Comparison of ENCODE assay signal across 20 cellular contexts in the genomic region with DNA sequence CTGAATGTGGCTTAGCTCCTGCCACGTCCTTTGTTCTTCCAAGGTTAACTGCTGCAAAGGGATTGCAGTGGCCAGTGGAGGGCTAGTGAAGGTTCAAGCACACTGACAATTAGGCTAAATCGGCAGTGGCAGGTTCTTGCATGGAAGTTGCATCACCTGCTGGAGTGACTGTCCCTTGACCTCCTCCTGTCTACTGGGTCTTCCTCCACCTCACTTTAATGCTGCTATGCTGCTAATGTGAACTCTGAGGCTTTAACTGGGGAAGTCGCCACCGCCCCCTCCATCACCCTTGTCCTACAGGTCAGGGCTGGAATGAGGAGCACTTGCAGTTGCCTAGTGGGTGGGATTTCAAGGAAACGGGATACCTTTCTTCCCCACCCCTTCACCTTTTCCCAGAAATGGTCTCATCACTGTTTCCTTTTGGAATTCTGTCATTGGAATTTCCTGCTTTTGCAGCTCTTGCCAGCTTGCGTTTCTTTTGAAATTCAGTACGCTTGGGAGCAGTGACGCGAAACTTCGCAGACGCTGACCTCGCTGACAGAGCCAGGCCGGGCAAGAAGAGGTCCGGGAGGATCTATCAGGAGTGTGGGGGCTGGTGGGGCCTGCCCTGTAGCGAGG.
DNase-seq lines count a peak whose midpoint lies in the region; ATAC-seq and TF ChIP-seq lines count a peak whose summit lies in the region.
"Had no signal": no experiment of that assay in that cellular context is flagged by ENCODE, and none has a peak within 500 bp of the region (broad histone marks: within the 10 kb centered on the region; RNA-seq: fewer than 3 reads in every experiment).

No MANE protein-coding gene starts in this region.

- H4K20me1 ChIP-seq in fibroblast of lung (ENCODE audit: control insufficient read depth, extremely low read depth, insufficient read depth, low read length), result no peaks in the 10 kb centered on the region
- H4K20me1 ChIP-seq in OCI-LY7 (ENCODE audit: insufficient read depth, low read length), result no peaks in the 10 kb centered on the region

- CTCF ChIA-PET in OCI-LY7 (lab: Charles Lee; ENCODE audit: unreplicated experiment), result no interaction called here

- BruUV-seq in OCI-LY7 (replicated peaks; lab: Mats Ljungman, UMichigan), result no TSS peak

- peak; percentile 32 for DNase-seq in left ventricle myocardium superior
- DNase-seq in right atrium auricular region (ENCODE audit: low spot score), result no peak
- peak; percentile 54 to 82 for DNase-seq in fibroblast of lung (ENCODE audit: low read depth in 2 of 2)
- DNase-seq in mesendoderm, result peak; percentile 84
- no peak for DNase-seq in OCI-LY7 (ENCODE audit: low spot score)
- no peak for DNase-seq in NCI-H510A treated with DMSO at 0.1 percent for 48 hours (lab: John Stamatoyannopoulos, UW)
- no peak for DNase-seq in activated T-helper 1 cell treated with anti-CD3 and anti-CD28 coated beads, Interleukin-12 subunit alpha, Interleukin-12 subunit beta, Interleukin-2, Interleukin-4 antibody, amounts not matched to agents 30 ng/mL and 10 ng/mL and 1 ng/mL, durations not matched to agents 14 hours and 24 hours and 36 hours (ENCODE audit: low spot score)
- DNase-seq: activated CD4-positive, alpha-beta memory T cell treated with anti-CD3 and anti-CD28 coated beads for 36 hours; activated T-cell treated with anti-CD3 and anti-CD28 coated beads, Interleukin-2, amount 50 U/mL, for 72 hours; CD4-positive, CD25-positive, alpha-beta regulatory T cell; DMS53; naive thymus-derived CD8-positive, alpha-beta T cell; NCI-H446 treated with DMSO at 0.1 percent for 48 hours; PC-9; right cardiac atrium; SK-N-SH; stimulated activated CD4-positive, alpha-beta T cell treated with anti-CD3 and anti-CD28 coated beads, Interleukin-4, amount 100 ng/mL, for 24 hours had no signal

- H3K27me3 ChIP-seq in right atrium auricular region (no peaks in the 10 kb centered on the region), fibroblast of lung (ENCODE audit: control insufficient read depth, insufficient read depth, low read length) (no peaks in the 10 kb centered on the region), mesendoderm (ENCODE audit: insufficient read depth, low read length, poor library complexity) (no peaks in the 10 kb centered on the region)
- H3K27me3 ChIP-seq: heart left ventricle had no signal

- H4K8ac ChIP-seq in mesendoderm (ENCODE audit: low read depth, low read length), result no peak overlapping the region

- no peak overlapping the region for H2AK5ac ChIP-seq in mesendoderm (ENCODE audit: low read length)

- no peak overlapping the region for H3K56ac ChIP-seq in mesendoderm (ENCODE audit: low read length)

- no CpG with 5 or more reads among the region's 15 CpGs for WGBS in mesendoderm (ENCODE audit: extremely low coverage, insufficient coverage, low lambda C conversion rate)

- no peaks in the 10 kb centered on the region for H3K9me3 Mint-ChIP-seq in activated T-helper 1 cell treated with anti-CD3 and anti-CD28 coated beads, Interleukin-12 subunit alpha, Interleukin-12 subunit beta, Interleukin-2, Interleukin-4 antibody, amounts not matched to agents 30 ng/mL and 10 ng/mL and 1 ng/mL, durations not matched to agents 14 hours and 24 hours and 36 hours
- H3K9me3 Mint-ChIP-seq: activated CD4-positive, alpha-beta memory T cell treated with anti-CD3 and anti-CD28 coated beads for 36 hours; activated T-cell treated with anti-CD3 and anti-CD28 coated beads, Interleukin-2, amount 50 U/mL, for 72 hours; CD4-positive, CD25-positive, alpha-beta regulatory T cell; naive thymus-derived CD8-positive, alpha-beta T cell had no signal

- peaks cover 4% of the 10 kb centered on the region for H3K27me3 Mint-ChIP-seq in activated T-helper 1 cell treated with anti-CD3 and anti-CD28 coated beads, Interleukin-12 subunit alpha, Interleukin-12 subunit beta, Interleukin-2, Interleukin-4 antibody, amounts not matched to agents 30 ng/mL and 10 ng/mL and 1 ng/mL, durations not matched to agents 14 hours and 24 hours and 36 hours (ENCODE audit: insufficient read depth)
- H3K27me3 Mint-ChIP-seq: activated CD4-positive, alpha-beta memory T cell treated with anti-CD3 and anti-CD28 coated beads for 36 hours; naive thymus-derived CD8-positive, alpha-beta T cell had no signal

- H3K23ac ChIP-seq in mesendoderm (ENCODE audit: low read length), result no peak overlapping the region

- H2BK15ac ChIP-seq in mesendoderm (replicated peaks; ENCODE audit: low read depth), result no peak overlapping the region

- H3K27ac ChIP-seq in right atrium auricular region (no peak overlapping the region), fibroblast of lung (ENCODE audit: insufficient read depth, low read length) (no peak overlapping the region), mesendoderm (ENCODE audit: low read depth, low read length) (no peak overlapping the region), OCI-LY7 (ENCODE audit: low read depth, low read length, poor library complexity, severe bottlenecking) (no peak overlapping the region)
- H3K27ac ChIP-seq: PC-9 had no signal

- H2BK120ac ChIP-seq in mesendoderm (ENCODE audit: low read depth, low read length), result no peak overlapping the region

- H3K9me3 ChIP-seq in right atrium auricular region (no peaks in the 10 kb centered on the region), fibroblast of lung (ENCODE audit: control insufficient read depth, insufficient read depth, low read depth, low read length) (no peaks in the 10 kb centered on the region), OCI-LY7 (ENCODE audit: low read length) (no peaks in the 10 kb centered on the region)
- H3K9me3 ChIP-seq: heart left ventricle, SK-N-SH had no signal

- no peaks in the 10 kb centered on the region for H3K79me1 ChIP-seq in mesendoderm (ENCODE audit: low read length)

- no peak overlapping the region for H3K4me2 ChIP-seq in fibroblast of lung (ENCODE audit: extremely low read depth, insufficient read depth, low read length)
- no peak overlapping the region for H3K4me2 ChIP-seq in mesendoderm (ENCODE audit: low read length)
- no peak overlapping the region for H3K4me2 ChIP-seq in OCI-LY7 (ENCODE audit: low read length)
- H3K4me2 ChIP-seq: PC-9, SK-N-SH had no signal

- no peaks in the 10 kb centered on the region for H3K9me2 ChIP-seq in OCI-LY7 (ENCODE audit: insufficient read depth, low read length)
- H3K9me2 ChIP-seq: SK-N-SH had no signal

- no peaks in the 10 kb centered on the region for H3K4me1 Mint-ChIP-seq in activated T-helper 1 cell treated with anti-CD3 and anti-CD28 coated beads, Interleukin-12 subunit alpha, Interleukin-12 subunit beta, Interleukin-2, Interleukin-4 antibody, amounts not matched to agents 30 ng/mL and 10 ng/mL and 1 ng/mL, durations not matched to agents 14 hours and 24 hours and 36 hours (ENCODE audit: low read depth)

- H3K4me3 Mint-ChIP-seq in activated T-helper 1 cell treated with anti-CD3 and anti-CD28 coated beads, Interleukin-12 subunit alpha, Interleukin-12 subunit beta, Interleukin-2, Interleukin-4 antibody, amounts not matched to agents 30 ng/mL and 10 ng/mL and 1 ng/mL, durations not matched to agents 14 hours and 24 hours and 36 hours, result no peak overlapping the region
- H3K4me3 Mint-ChIP-seq: activated CD4-positive, alpha-beta memory T cell treated with anti-CD3 and anti-CD28 coated beads for 36 hours; activated T-cell treated with anti-CD3 and anti-CD28 coated beads, Interleukin-2, amount 50 U/mL, for 72 hours; CD4-positive, CD25-positive, alpha-beta regulatory T cell; naive thymus-derived CD8-positive, alpha-beta T cell had no signal

- no peak overlapping the region for H3K27ac Mint-ChIP-seq in activated T-helper 1 cell treated with anti-CD3 and anti-CD28 coated beads, Interleukin-12 subunit alpha, Interleukin-12 subunit beta, Interleukin-2, Interleukin-4 antibody, amounts not matched to agents 30 ng/mL and 10 ng/mL and 1 ng/mL, durations not matched to agents 14 hours and 24 hours and 36 hours
- H3K27ac Mint-ChIP-seq: activated CD4-positive, alpha-beta memory T cell treated with anti-CD3 and anti-CD28 coated beads for 36 hours; activated T-cell treated with anti-CD3 and anti-CD28 coated beads, Interleukin-2, amount 50 U/mL, for 72 hours had no signal

- H2BK5ac ChIP-seq in mesendoderm (ENCODE audit: low read length), result no peak overlapping the region

- intact Hi-C loops in left ventricle myocardium superior (cut with micrococcal nuclease), result no loop called here
- intact Hi-C loops in OCI-LY7 (cut with micrococcal nuclease; ENCODE audit: unreplicated experiment), result no loop called here
- intact Hi-C loops in activated T-helper 1 cell treated with anti-CD3 and anti-CD28 coated beads, Interleukin-12 subunit alpha, Interleukin-12 subunit beta, Interleukin-2, Interleukin-4 antibody, amounts not matched to agents 30 ng/mL and 10 ng/mL and 1 ng/mL, durations not matched to agents 14 hours and 24 hours and 36 hours (cut with micrococcal nuclease), result no loop called here

- peak; percentile 15 for ATAC-seq in left ventricle myocardium superior
- ATAC-seq in GM19452 (IDR thresholded peaks at IDR 0.05; ENCODE audit: unreplicated experiment), result no peak
- ATAC-seq: activated T-cell treated with anti-CD3 and anti-CD28 coated beads, Interleukin-2, amount 50 U/mL, for 72 hours; left lobe of liver; naive thymus-derived CD8-positive, alpha-beta T cell had no signal

- H3K36me3 ChIP-seq in right atrium auricular region (no peaks in the 10 kb centered on the region), fibroblast of lung (ENCODE audit: control insufficient read depth, insufficient read depth, low read length) (no peaks in the 10 kb centered on the region), mesendoderm (ENCODE audit: control insufficient read depth, insufficient read depth, low read length) (no peaks in the 10 kb centered on the region), OCI-LY7 (ENCODE audit: insufficient read depth, low read length) (no peaks in the 10 kb centered on the region)
- H3K36me3 ChIP-seq: heart left ventricle had no signal

- no peak overlapping the region for H3K9ac ChIP-seq in fibroblast of lung (ENCODE audit: insufficient read depth, low read length)
- no peak overlapping the region for H3K9ac ChIP-seq in mesendoderm (ENCODE audit: low read length)
- H3K9ac ChIP-seq: SK-N-SH had no signal

- POLR2A ChIA-PET in OCI-LY7 (lab: Charles Lee), result no interaction called here

- no peak for TF ChIP-seq CTCF in right atrium auricular region (IDR thresholded peaks at IDR 0.05)
- TF ChIP-seq CTCF in fibroblast of lung (conservative IDR thresholded peaks at IDR 0.05 in 1 of 2, IDR thresholded peaks at IDR 0.05 in 1 of 2; ENCODE audit: low read depth in 1 of 2, low read length in 2 of 2), result no peak
- TF ChIP-seq CTCF in OCI-LY7 (conservative IDR thresholded peaks at IDR 0.05; ENCODE audit: low read length), result no peak

- H3K18ac ChIP-seq in mesendoderm (ENCODE audit: low read length), result no peak overlapping the region

- no peaks in the 10 kb centered on the region for H3K36me3 Mint-ChIP-seq in activated T-helper 1 cell treated with anti-CD3 and anti-CD28 coated beads, Interleukin-12 subunit alpha, Interleukin-12 subunit beta, Interleukin-2, Interleukin-4 antibody, amounts not matched to agents 30 ng/mL and 10 ng/mL and 1 ng/mL, durations not matched to agents 14 hours and 24 hours and 36 hours (ENCODE audit: low read depth)
- H3K36me3 Mint-ChIP-seq: activated CD4-positive, alpha-beta memory T cell treated with anti-CD3 and anti-CD28 coated beads for 36 hours; CD4-positive, CD25-positive, alpha-beta regulatory T cell; naive thymus-derived CD8-positive, alpha-beta T cell had no signal

- peaks cover 0 to 13% of the 10 kb centered on the region in 2 donors for H3K4me1 ChIP-seq in right atrium auricular region
- peaks cover 3% of the 10 kb centered on the region for H3K4me1 ChIP-seq in fibroblast of lung (ENCODE audit: control insufficient read depth, extremely low read depth, insufficient read depth, low read length)
- no peaks in the 10 kb centered on the region for H3K4me1 ChIP-seq in mesendoderm (ENCODE audit: control insufficient read depth, low read depth, low read length)
- no peaks in the 10 kb centered on the region for H3K4me1 ChIP-seq in OCI-LY7 (ENCODE audit: insufficient read depth, low read length, poor library complexity, severe bottlenecking)

- H3K79me2 ChIP-seq in fibroblast of lung (ENCODE audit: control insufficient read depth, insufficient read depth, low read length), result peaks cover 24% of the 10 kb centered on the region
- H3K79me2 ChIP-seq in mesendoderm (ENCODE audit: control insufficient read depth, insufficient read depth, low read length), result no peaks in the 10 kb centered on the region
- H3K79me2 ChIP-seq in OCI-LY7 (ENCODE audit: insufficient read depth, low read depth, low read length), result no peaks in the 10 kb centered on the region

- no peak overlapping the region for H4K5ac ChIP-seq in mesendoderm (ENCODE audit: low read length)

- H2AFZ ChIP-seq in fibroblast of lung (ENCODE audit: low read length) (no peak overlapping the region), OCI-LY7 (ENCODE audit: low read length) (no peak overlapping the region)
- H2AFZ ChIP-seq: PC-9 had no signal

- H3K4me3 ChIP-seq in right atrium auricular region (no peak overlapping the region), fibroblast of lung (replicated peaks in 1 of 4; ENCODE audit: control extremely low read depth in 1 of 4, insufficient read depth in 1 of 4, low read depth in 3 of 4, low read length in 4 of 4) (no peak overlapping the region), mesendoderm (ENCODE audit: low read length) (no peak overlapping the region), OCI-LY7 (ENCODE audit: low read depth, low read length, poor library complexity, severe bottlenecking) (no peak overlapping the region)
- H3K4me3 ChIP-seq: heart left ventricle, PC-9 had no signal

- no peak overlapping the region for H3K4ac ChIP-seq in mesendoderm (ENCODE audit: low read depth, low read length)

Comparison
In these comparisons a context has a peak if more than half of its experiments do, and no peak if none do; other contexts are left out.
1. DNase-seq: peak in left ventricle myocardium superior (single experiment), fibroblast of lung (2 of 2) and mesendoderm (single experiment); none in right atrium auricular region (single experiment), OCI-LY7 (single experiment), NCI-H510A treated with DMSO at 0.1 percent for 48 hours (single experiment) and activated T-helper 1 cell treated with anti-CD3 and anti-CD28 coated beads, Interleukin-12 subunit alpha, Interleukin-12 subunit beta, Interleukin-2, Interleukin-4 antibody, amounts not matched to agents 30 ng/mL and 10 ng/mL and 1 ng/mL, durations not matched to agents 14 hours and 24 hours and 36 hours (single experiment).